15 cellular contexts compared by ENCODE assay signal in genomic region chr13:59545007-59545406, GRCh38.
"Had no signal": no experiment of that assay in that cellular context is flagged by ENCODE, and none has a peak within 500 bp of the region (broad histone marks: within the 10 kb centered on the region; RNA-seq: fewer than 3 reads in every experiment).

No MANE protein-coding gene starts in this region.

- H3K36me3 ChIP-seq: esophagus muscularis mucosa, right atrium auricular region, thyroid gland had no signal

- H3K27me3 ChIP-seq: esophagus muscularis mucosa, right atrium auricular region, thyroid gland had no signal

- H3K9me3 ChIP-seq: thyroid gland had no signal

- DNase-seq: activated CD4-positive, alpha-beta T cell treated with anti-CD3 and anti-CD28 coated beads for 4 hours; activated CD8-positive, alpha-beta T cell treated with anti-CD3 and anti-CD28 coated beads for 36 hours; activated effector memory CD4-positive, alpha-beta T cell treated with anti-CD3 and anti-CD28 coated beads, Interleukin-2, amount 50 U/mL, for 16 hours; activated T-cell treated with anti-CD3 and anti-CD28 coated beads, Interleukin-2, amount 50 U/mL, for 4 hours; immature natural killer cell; nucleus accumbens; stimulated activated CD4-positive, alpha-beta T cell treated with anti-CD3 and anti-CD28 coated beads, Interleukin-15, amount 100 ng/mL, for 24 hours; stimulated activated CD4-positive, alpha-beta T cell treated with anti-CD3 and anti-CD28 coated beads, Interleukin-4, amount 100 ng/mL, for 1 hour; stimulated activated naive B cell treated with anti-CD40 and anti-IgM and Interleukin-4, amounts not matched to agents 10 μg/mL and 1 μg/mL and 100 μg/mL, for 72 hours; thyroid gland had no signal

- H3K27ac ChIP-seq: esophagus muscularis mucosa, right atrium auricular region, skin epidermis, thyroid gland had no signal

- H3K36me3 Mint-ChIP-seq: immature natural killer cell; stimulated activated naive B cell treated with anti-CD40 and anti-IgM and Interleukin-4, amounts not matched to agents 10 μg/mL and 1 μg/mL and 100 μg/mL, for 72 hours had no signal

- H3K4me1 ChIP-seq: esophagus muscularis mucosa, right atrium auricular region, thyroid gland had no signal

- H3K4me3 ChIP-seq: esophagus muscularis mucosa, right atrium auricular region, skin epidermis, thyroid gland had no signal

- H3K4me3 Mint-ChIP-seq: activated CD8-positive, alpha-beta T cell treated with anti-CD3 and anti-CD28 coated beads for 36 hours; activated T-cell treated with anti-CD3 and anti-CD28 coated beads, Interleukin-2, amount 50 U/mL, for 4 hours; immature natural killer cell; nephron; stimulated activated naive B cell treated with anti-CD40 and anti-IgM and Interleukin-4, amounts not matched to agents 10 μg/mL and 1 μg/mL and 100 μg/mL, for 72 hours had no signal

- H3K27ac Mint-ChIP-seq: activated CD8-positive, alpha-beta T cell treated with anti-CD3 and anti-CD28 coated beads for 36 hours; activated naive CD4-positive, alpha-beta T cell treated with anti-CD3 and anti-CD28 coated beads, Interleukin-2, amount 50 U/mL, for 72 hours; immature natural killer cell; nephron; stimulated activated naive B cell treated with anti-CD40 and anti-IgM and Interleukin-4, amounts not matched to agents 10 μg/mL and 1 μg/mL and 100 μg/mL, for 72 hours had no signal

- H3K4me1 Mint-ChIP-seq: immature natural killer cell; stimulated activated naive B cell treated with anti-CD40 and anti-IgM and Interleukin-4, amounts not matched to agents 10 μg/mL and 1 μg/mL and 100 μg/mL, for 72 hours had no signal
